Comparison of ENCODE assay signal across 10 cellular contexts in the genomic region with DNA sequence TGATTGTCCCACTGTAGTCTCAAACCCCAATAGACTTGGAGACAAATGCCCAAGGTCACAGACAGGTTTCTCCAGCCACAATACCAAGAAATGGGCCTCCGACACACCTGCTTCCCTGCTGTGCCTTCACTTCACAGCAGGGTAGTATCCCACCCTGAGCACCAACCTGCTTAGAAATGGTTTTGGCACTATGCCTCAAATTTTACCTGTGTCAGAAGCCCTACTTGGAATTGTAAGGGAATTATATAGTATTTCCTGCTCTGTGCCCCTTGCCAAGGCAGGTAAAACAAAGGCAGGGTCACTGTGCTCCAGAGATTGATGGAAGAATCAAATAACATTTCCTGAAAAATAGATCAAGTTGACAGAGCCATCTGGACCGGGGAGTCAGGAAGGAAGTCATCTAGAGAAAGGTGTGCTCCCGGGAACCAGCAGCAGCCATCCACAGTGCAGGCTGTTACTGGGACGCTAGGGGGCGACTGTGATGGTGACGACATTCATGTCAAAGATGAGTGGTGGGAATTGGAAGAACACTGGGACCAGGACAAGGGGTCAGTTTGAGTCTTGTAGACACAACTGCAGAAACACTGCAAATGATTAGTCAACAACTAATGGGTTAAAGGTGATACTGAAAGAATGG.
DNase-seq lines count a peak whose midpoint lies in the region; ATAC-seq and TF ChIP-seq lines count a peak whose summit lies in the region.
"Had no signal": no experiment of that assay in that cellular context is flagged by ENCODE, and none has a peak within 500 bp of the region (broad histone marks: within the 10 kb centered on the region; RNA-seq: fewer than 3 reads in every experiment).

No MANE protein-coding gene starts in this region.

- no peak overlapping the region for H3K4me3 ChIP-seq in cardiac muscle cell
- H3K4me3 ChIP-seq in cardiac fibroblast (replicated peaks in 1 of 2; ENCODE audit: low read depth in 2 of 2, low read length in 2 of 2): no peak overlapping the region
- no peak overlapping the region for H3K4me3 ChIP-seq in smooth muscle cell
- H3K4me3 ChIP-seq: psoas muscle had no signal

- H3K4me2 ChIP-seq in smooth muscle cell: no peak overlapping the region

- no peak overlapping the region for H2AFZ ChIP-seq in smooth muscle cell (ENCODE audit: low read depth)

- TF ChIP-seq EP300 in Ishikawa (IDR thresholded peaks at IDR 0.05; ENCODE audit: borderline replicate concordance): peak; percentile 93

- WGBS in smooth muscle cell (ENCODE audit: low lambda C conversion rate): 49% methylated on average over 6 of the region's 6 CpGs

- H3K9ac ChIP-seq in smooth muscle cell (ENCODE audit: low read depth): no peak overlapping the region

- H3K27ac ChIP-seq in cardiac muscle cell (no peak overlapping the region), smooth muscle cell (ENCODE audit: low read depth) (no peak overlapping the region)
- H3K27ac ChIP-seq: psoas muscle had no signal

- H3F3A ChIP-seq in smooth muscle cell (ENCODE audit: low read depth): peaks cover 10% of the 10 kb centered on the region

- ATAC-seq in Right ventricle myocardium inferior: no peak
- ATAC-seq: psoas muscle had no signal

- H3K4me1 ChIP-seq in cardiac muscle cell (ENCODE audit: low read depth) (no peaks in the 10 kb centered on the region), smooth muscle cell (ENCODE audit: low read depth) (peaks cover 3% of the 10 kb centered on the region)
- H3K4me1 ChIP-seq: psoas muscle had no signal

- DNase-seq in cardiac muscle cell (ENCODE audit: low read depth in 1 of 2, low spot score in 1 of 2): no peak
- DNase-seq in Right ventricle myocardium inferior (ENCODE audit: missing footprints): no peak
- no peak for DNase-seq in cardiac fibroblast (ENCODE audit: low read depth in 2 of 2)
- DNase-seq in smooth muscle cell (lab: John Stamatoyannopoulos, UW; ENCODE audit: unreplicated experiment): no peak
- DNase-seq in NCI-H345 (lab: John Stamatoyannopoulos, UW): no peak
- no peak for DNase-seq in NCI-H187 treated with DMSO at 0.1 percent for 48 hours (lab: John Stamatoyannopoulos, UW)
- DNase-seq in putamen (ENCODE audit: low spot score): no peak
- DNase-seq: CD4-positive, alpha-beta T cell; psoas muscle had no signal

- no peak for TF ChIP-seq RAD21 in Ishikawa (IDR thresholded peaks at IDR 0.05; ENCODE audit: low read depth)

- H3K9me3 ChIP-seq in cardiac muscle cell (ENCODE audit: low read depth) (no peaks in the 10 kb centered on the region), smooth muscle cell (replicated peaks; ENCODE audit: low read depth) (no peaks in the 10 kb centered on the region)
- H3K9me3 ChIP-seq: psoas muscle had no signal

- no peaks in the 10 kb centered on the region for H3K79me2 ChIP-seq in smooth muscle cell (ENCODE audit: low read depth)

- H4K20me1 ChIP-seq in smooth muscle cell (ENCODE audit: low read depth): no peaks in the 10 kb centered on the region

- no peaks in the 10 kb centered on the region for H3K36me3 ChIP-seq in cardiac muscle cell
- H3K36me3 ChIP-seq in smooth muscle cell (ENCODE audit: low read depth): no peaks in the 10 kb centered on the region

- TF ChIP-seq CTCF in cardiac muscle cell (IDR thresholded peaks at IDR 0.05; ENCODE audit: low read depth, low read length) (peak; percentile 33), cardiac fibroblast (IDR thresholded peaks at IDR 0.05; ENCODE audit: low read depth, low read length) (peak; percentile 25), smooth muscle cell (IDR thresholded peaks at IDR 0.05; ENCODE audit: borderline replicate concordance, insufficient read depth, poor library complexity, severe bottlenecking) (peak; percentile 27)

- H3K27me3 ChIP-seq in cardiac muscle cell: no peaks in the 10 kb centered on the region
- no peaks in the 10 kb centered on the region for H3K27me3 ChIP-seq in smooth muscle cell (ENCODE audit: low read depth)

- intact Hi-C loops in Right ventricle myocardium inferior (cut with DNase I): no loop called here

TF ChIP-seq in Ishikawa, 13 proteins besides CTCF, POLR2A, EP300 and RAD21:
- TF ChIP-seq FOXM1 (IDR thresholded peaks at IDR 0.05; ENCODE audit: borderline replicate concordance, low read depth) (peak; percentile 90), TCF12 (IDR thresholded peaks at IDR 0.05; ENCODE audit: low read depth) (peak; percentile 90), EGR1 (IDR thresholded peaks at IDR 0.05) (no peak), NFIC (IDR thresholded peaks at IDR 0.05) (peak; percentile 76), ZBTB7A (IDR thresholded peaks at IDR 0.05; ENCODE audit: low read depth) (no peak), CEBPB (IDR thresholded peaks at IDR 0.05) (no peak), TEAD4 (IDR thresholded peaks at IDR 0.05) (peak; percentile 55), YY1 (IDR thresholded peaks at IDR 0.05; ENCODE audit: low read depth) (0 out of 2 replicates have a peak, but pooled peaks have one; percentile 38)
- TF ChIP-seq, protein P1, sequence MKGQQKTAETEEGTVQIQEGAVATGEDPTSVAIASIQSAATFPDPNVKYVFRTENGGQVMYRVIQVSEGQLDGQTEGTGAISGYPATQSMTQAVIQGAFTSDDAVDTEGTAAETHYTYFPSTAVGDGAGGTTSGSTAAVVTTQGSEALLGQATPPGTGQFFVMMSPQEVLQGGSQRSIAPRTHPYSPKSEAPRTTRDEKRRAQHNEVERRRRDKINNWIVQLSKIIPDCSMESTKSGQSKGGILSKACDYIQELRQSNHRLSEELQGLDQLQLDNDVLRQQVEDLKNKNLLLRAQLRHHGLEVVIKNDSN (IDR thresholded peaks at IDR 0.05): no peak
